ENCODE assay signal across 1 cellular context in the genomic region with DNA sequence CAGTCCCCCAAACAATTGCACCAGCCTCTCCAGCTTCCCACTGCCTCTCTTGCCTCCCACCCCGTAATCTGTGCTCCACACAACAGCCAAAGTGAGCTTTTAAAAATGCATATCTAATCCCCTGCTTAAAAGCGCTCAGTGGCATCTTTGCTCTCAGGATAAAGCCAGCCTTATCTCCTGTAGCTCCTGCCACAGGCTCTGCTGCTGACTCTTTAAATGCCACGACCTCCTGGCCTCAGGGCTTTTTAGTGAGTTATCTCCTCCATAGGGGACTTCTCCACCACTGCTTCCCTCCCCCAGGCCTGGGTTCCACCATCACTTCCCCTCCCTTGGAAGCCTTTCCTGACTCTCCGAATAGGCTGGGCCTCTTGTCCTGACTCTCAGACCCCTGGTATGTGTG.
TF ChIP-seq lines count a peak whose summit lies in the region.

No MANE protein-coding gene starts in this region.

TF ChIP-seq in K562, 482 proteins besides CTCF, POLR2A, EP300 and RAD21 (continued from another document and continues in another):
- TF ChIP-seq ZBTB40 (IDR thresholded peaks at IDR 0.05) (no peak), ZBTB40 (CRISPR knock-in tag; IDR thresholded peaks at IDR 0.05) (no peak), SMARCC2 (IDR thresholded peaks at IDR 0.05; ENCODE audit: low read depth) (peak; percentile 47; the same call in 1 of the 2 replicates), SIN3B (IDR thresholded peaks at IDR 0.05; ENCODE audit: low read depth) (no peak), HEY1 (CRISPR knock-in tag; IDR thresholded peaks at IDR 0.05; ENCODE audit: borderline replicate concordance) (no peak), SIRT6 (IDR thresholded peaks at IDR 0.05; ENCODE audit: low read depth, low read length) (no peak), USF2 (CRISPR knock-in tag; IDR thresholded peaks at IDR 0.05) (no peak), DPF2 (IDR thresholded peaks at IDR 0.05) (peak; percentile 93), TRIM28 (IDR thresholded peaks at IDR 0.05) (no peak), ZBTB43 (CRISPR knock-in tag; IDR thresholded peaks at IDR 0.05) (no peak), SIX5 (IDR thresholded peaks at IDR 0.05; ENCODE audit: borderline replicate concordance in 1 of 2, insufficient read depth in 1 of 2, low read depth in 1 of 2, low read length in 2 of 2) (no peak), KHSRP (IDR thresholded peaks at IDR 0.05) (peak; percentile 62), ASH1L (IDR thresholded peaks at IDR 0.05; ENCODE audit: borderline replicate concordance, low read depth, partially characterized antibody) (no peak), ZFP1 (CRISPR knock-in tag; IDR thresholded peaks at IDR 0.05) (no peak), ETV5 (CRISPR knock-in tag; IDR thresholded peaks at IDR 0.05; ENCODE audit: low read depth) (no peak), ARID1B (IDR thresholded peaks at IDR 0.05) (peak; percentile 95), JUN (IDR thresholded peaks at IDR 0.05; ENCODE audit: borderline replicate concordance, low read depth, low read length) (no peak), JUN (CRISPR knock-in tag; IDR thresholded peaks at IDR 0.05; ENCODE audit: borderline replicate concordance) (no peak), ELF4 (CRISPR knock-in tag; IDR thresholded peaks at IDR 0.05) (no peak), NCOA4 (IDR thresholded peaks at IDR 0.05; ENCODE audit: partially characterized antibody) (no peak), CBFA2T3 (IDR thresholded peaks at IDR 0.05) (peak; percentile 99), ZNF23 (CRISPR knock-in tag; IDR thresholded peaks at IDR 0.05) (no peak), CHD2 (IDR thresholded peaks at IDR 0.05; ENCODE audit: low read depth, low read length) (no peak), CHCHD3 (CRISPR knock-in tag; IDR thresholded peaks at IDR 0.05) (no peak), ELF2 (CRISPR knock-in tag; IDR thresholded peaks at IDR 0.05) (no peak), RBM17 (IDR thresholded peaks at IDR 0.05; ENCODE audit: borderline replicate concordance, low read depth, low read length) (no peak), GATA2 (CRISPR knock-in tag; IDR thresholded peaks at IDR 0.05) (peak; percentile 90), ZBTB17 (CRISPR knock-in tag; IDR thresholded peaks at IDR 0.05) (no peak), CREM (IDR thresholded peaks at IDR 0.05; ENCODE audit: low read depth) (peak; percentile 67), JUNB (CRISPR knock-in tag; conservative IDR thresholded peaks at IDR 0.05) (no peak), ZNF41 (CRISPR knock-in tag; conservative IDR thresholded peaks at IDR 0.05) (no peak), NCOA2 (IDR thresholded peaks at IDR 0.05; ENCODE audit: partially characterized antibody in 2 of 2) (peak in 1 of 2 experiments; percentile 69), ZNF133 (CRISPR knock-in tag; IDR thresholded peaks at IDR 0.05) (no peak), SREBF2 (CRISPR knock-in tag; IDR thresholded peaks at IDR 0.05) (no peak), GTF2A2 (tag; IDR thresholded peaks at IDR 0.05) (no peak), CTBP1 (IDR thresholded peaks at IDR 0.05; ENCODE audit: borderline replicate concordance) (peak; percentile 88), KLF6 (CRISPR knock-in tag; IDR thresholded peaks at IDR 0.05; ENCODE audit: borderline replicate concordance) (no peak), KLF16 (IDR thresholded peaks at IDR 0.05) (peak; percentile 93), ZBTB7A (IDR thresholded peaks at IDR 0.05; ENCODE audit: borderline replicate concordance, control insufficient read depth, low read depth, low read length) (no peak)
- TF ChIP-seq, protein P1, sequence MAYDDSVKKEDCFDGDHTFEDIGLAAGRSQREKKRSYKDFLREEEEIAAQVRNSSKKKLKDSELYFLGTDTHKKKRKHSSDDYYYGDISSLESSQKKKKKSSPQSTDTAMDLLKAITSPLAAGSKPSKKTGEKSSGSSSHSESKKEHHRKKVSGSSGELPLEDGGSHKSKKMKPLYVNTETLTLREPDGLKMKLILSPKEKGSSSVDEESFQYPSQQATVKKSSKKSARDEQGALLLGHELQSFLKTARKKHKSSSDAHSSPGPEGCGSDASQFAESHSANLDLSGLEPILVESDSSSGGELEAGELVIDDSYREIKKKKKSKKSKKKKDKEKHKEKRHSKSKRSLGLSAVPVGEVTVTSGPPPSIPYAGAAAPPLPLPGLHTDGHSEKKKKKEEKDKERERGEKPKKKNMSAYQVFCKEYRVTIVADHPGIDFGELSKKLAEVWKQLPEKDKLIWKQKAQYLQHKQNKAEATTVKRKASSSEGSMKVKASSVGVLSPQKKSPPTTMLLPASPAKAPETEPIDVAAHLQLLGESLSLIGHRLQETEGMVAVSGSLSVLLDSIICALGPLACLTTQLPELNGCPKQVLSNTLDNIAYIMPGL (CRISPR knock-in tag; IDR thresholded peaks at IDR 0.05): no peak
- TF ChIP-seq, protein P2, sequence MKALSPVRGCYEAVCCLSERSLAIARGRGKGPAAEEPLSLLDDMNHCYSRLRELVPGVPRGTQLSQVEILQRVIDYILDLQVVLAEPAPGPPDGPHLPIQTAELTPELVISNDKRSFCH (CRISPR knock-in tag; IDR thresholded peaks at IDR 0.05): no peak
- TF ChIP-seq, protein P2 (tag; IDR thresholded peaks at IDR 0.05): peak; percentile 99
- TF ChIP-seq, protein P3, sequence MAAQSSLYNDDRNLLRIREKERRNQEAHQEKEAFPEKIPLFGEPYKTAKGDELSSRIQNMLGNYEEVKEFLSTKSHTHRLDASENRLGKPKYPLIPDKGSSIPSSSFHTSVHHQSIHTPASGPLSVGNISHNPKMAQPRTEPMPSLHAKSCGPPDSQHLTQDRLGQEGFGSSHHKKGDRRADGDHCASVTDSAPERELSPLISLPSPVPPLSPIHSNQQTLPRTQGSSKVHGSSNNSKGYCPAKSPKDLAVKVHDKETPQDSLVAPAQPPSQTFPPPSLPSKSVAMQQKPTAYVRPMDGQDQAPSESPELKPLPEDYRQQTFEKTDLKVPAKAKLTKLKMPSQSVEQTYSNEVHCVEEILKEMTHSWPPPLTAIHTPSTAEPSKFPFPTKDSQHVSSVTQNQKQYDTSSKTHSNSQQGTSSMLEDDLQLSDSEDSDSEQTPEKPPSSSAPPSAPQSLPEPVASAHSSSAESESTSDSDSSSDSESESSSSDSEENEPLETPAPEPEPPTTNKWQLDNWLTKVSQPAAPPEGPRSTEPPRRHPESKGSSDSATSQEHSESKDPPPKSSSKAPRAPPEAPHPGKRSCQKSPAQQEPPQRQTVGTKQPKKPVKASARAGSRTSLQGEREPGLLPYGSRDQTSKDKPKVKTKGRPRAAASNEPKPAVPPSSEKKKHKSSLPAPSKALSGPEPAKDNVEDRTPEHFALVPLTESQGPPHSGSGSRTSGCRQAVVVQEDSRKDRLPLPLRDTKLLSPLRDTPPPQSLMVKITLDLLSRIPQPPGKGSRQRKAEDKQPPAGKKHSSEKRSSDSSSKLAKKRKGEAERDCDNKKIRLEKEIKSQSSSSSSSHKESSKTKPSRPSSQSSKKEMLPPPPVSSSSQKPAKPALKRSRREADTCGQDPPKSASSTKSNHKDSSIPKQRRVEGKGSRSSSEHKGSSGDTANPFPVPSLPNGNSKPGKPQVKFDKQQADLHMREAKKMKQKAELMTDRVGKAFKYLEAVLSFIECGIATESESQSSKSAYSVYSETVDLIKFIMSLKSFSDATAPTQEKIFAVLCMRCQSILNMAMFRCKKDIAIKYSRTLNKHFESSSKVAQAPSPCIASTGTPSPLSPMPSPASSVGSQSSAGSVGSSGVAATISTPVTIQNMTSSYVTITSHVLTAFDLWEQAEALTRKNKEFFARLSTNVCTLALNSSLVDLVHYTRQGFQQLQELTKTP (IDR thresholded peaks at IDR 0.05; ENCODE audit: low read depth in 1 of 2, partially characterized antibody in 2 of 2): no peak
- TF ChIP-seq, protein P4, sequence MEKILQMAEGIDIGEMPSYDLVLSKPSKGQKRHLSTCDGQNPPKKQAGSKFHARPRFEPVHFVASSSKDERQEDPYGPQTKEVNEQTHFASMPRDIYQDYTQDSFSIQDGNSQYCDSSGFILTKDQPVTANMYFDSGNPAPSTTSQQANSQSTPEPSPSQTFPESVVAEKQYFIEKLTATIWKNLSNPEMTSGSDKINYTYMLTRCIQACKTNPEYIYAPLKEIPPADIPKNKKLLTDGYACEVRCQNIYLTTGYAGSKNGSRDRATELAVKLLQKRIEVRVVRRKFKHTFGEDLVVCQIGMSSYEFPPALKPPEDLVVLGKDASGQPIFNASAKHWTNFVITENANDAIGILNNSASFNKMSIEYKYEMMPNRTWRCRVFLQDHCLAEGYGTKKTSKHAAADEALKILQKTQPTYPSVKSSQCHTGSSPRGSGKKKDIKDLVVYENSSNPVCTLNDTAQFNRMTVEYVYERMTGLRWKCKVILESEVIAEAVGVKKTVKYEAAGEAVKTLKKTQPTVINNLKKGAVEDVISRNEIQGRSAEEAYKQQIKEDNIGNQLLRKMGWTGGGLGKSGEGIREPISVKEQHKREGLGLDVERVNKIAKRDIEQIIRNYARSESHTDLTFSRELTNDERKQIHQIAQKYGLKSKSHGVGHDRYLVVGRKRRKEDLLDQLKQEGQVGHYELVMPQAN (IDR thresholded peaks at IDR 0.05; ENCODE audit: borderline replicate concordance): no peak
- TF ChIP-seq, protein P5, sequence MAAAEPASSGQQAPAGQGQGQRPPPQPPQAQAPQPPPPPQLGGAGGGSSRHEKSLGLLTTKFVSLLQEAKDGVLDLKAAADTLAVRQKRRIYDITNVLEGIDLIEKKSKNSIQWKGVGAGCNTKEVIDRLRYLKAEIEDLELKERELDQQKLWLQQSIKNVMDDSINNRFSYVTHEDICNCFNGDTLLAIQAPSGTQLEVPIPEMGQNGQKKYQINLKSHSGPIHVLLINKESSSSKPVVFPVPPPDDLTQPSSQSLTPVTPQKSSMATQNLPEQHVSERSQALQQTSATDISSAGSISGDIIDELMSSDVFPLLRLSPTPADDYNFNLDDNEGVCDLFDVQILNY (CRISPR knock-in tag; IDR thresholded peaks at IDR 0.05): no peak
